In genomic region chr6:17045581-17046322, GRCh38 we compare ENCODE assay signal across 13 cellular contexts. TPM values are rescaled to one million over a fixed set of nuclear protein-coding genes. Genes with fewer than 3 reads are reported as not detected.
A peak's percentile ranks its signal among the peaks of the same experiment; 100 is the strongest.
DNase-seq lines count a peak whose midpoint lies in the region; ATAC-seq and TF ChIP-seq lines count a peak whose summit lies in the region.
"Had no signal": no experiment of that assay in that cellular context is flagged by ENCODE, and none has a peak within 500 bp of the region (broad histone marks: within the 10 kb centered on the region; RNA-seq: fewer than 3 reads in every experiment).

No MANE protein-coding gene starts in this region.

- H3K4me1 ChIP-seq in cardiac muscle cell (ENCODE audit: low read depth): no peaks in the 10 kb centered on the region
- peaks cover 0 to 27% (median 13%) of the 10 kb centered on the region in 4 donors for H3K4me1 ChIP-seq in sigmoid colon

- H3K36me3 ChIP-seq in cardiac muscle cell (no peaks in the 10 kb centered on the region), sigmoid colon (no peaks in the 10 kb centered on the region)
- H3K36me3 ChIP-seq: pancreas, tibial artery had no signal

- H3K4me3 ChIP-seq in cardiac muscle cell (no peak overlapping the region), sigmoid colon (peak overlapping the region in 1 of 4 donors; percentile 11)
- H3K4me3 ChIP-seq: pancreas, tibial artery had no signal

- H3K27ac ChIP-seq in cardiac muscle cell (no peak overlapping the region), sigmoid colon (peak overlapping the region; percentile 18 to 74 (median 48))
- H3K27ac ChIP-seq: pancreas had no signal

- peak; percentile 88 for DNase-seq in GM04504 (ENCODE audit: low read depth)
- DNase-seq in SK-N-DZ (ENCODE audit: low spot score): peak; percentile 54
- DNase-seq in cardiac muscle cell (ENCODE audit: low read depth in 1 of 2, low spot score in 1 of 2): peak; percentile 17 to 54
- DNase-seq in sigmoid colon: no peak
- DNase-seq in NCI-H510A (lab: John Stamatoyannopoulos, UW): no peak
- no peak for DNase-seq in sciatic nerve (ENCODE audit: low spot score)
- DNase-seq: activated CD8-positive, alpha-beta memory T cell treated with anti-CD3 and anti-CD28 coated beads for 24 hours; DND-41; kidney; pancreas; tibial artery had no signal

- no peaks in the 10 kb centered on the region for H3K9me3 ChIP-seq in cardiac muscle cell (ENCODE audit: low read depth)
- H3K9me3 ChIP-seq in sigmoid colon: no peaks in the 10 kb centered on the region
- H3K9me3 ChIP-seq: pancreas, tibial artery had no signal

- intact Hi-C loops in sigmoid colon (cut with DNase I): no loop called here
- intact Hi-C loops in sciatic nerve (cut with DNase I): no loop called here

- no peak for TF ChIP-seq POLR2A in sigmoid colon (IDR thresholded peaks at IDR 0.05)

- TF ChIP-seq CTCF in cardiac muscle cell (IDR thresholded peaks at IDR 0.05; ENCODE audit: low read depth, low read length) (no peak), sigmoid colon (IDR thresholded peaks at IDR 0.05) (no peak)

- TF ChIP-seq EP300 in sigmoid colon (IDR thresholded peaks at IDR 0.05): no peak

- no peak for ATAC-seq in HG03378 (IDR thresholded peaks at IDR 0.05; ENCODE audit: unreplicated experiment)
- ATAC-seq in HG03442 (IDR thresholded peaks at IDR 0.05; ENCODE audit: unreplicated experiment): no peak
- no peak for ATAC-seq in sciatic nerve

- H3K27me3 ChIP-seq in cardiac muscle cell: no peaks in the 10 kb centered on the region
- no peaks in the 10 kb centered on the region for H3K27me3 ChIP-seq in sigmoid colon
- H3K27me3 ChIP-seq: pancreas, tibial artery had no signal

- WGBS in sigmoid colon, 2 donors: 26 to 60% methylated on average over 4 of the region's 4 CpGs

RNA-seq across cellular contexts. Expression of gene STMND1, which starts 56.1 kb away (rescaled TPM):
- polyA plus RNA-seq in SK-N-DZ (2014; cell fraction: cytosol; rRNA removed): 0.81 TPM in 1 of 2 replicates, not detected in the other
- polyA plus RNA-seq in SK-N-DZ (2014; cell fraction: nucleus; rRNA removed): 0.21 TPM in 1 of 2 replicates, not detected in the other
- total RNA-seq in cardiac muscle cell (not detected in 2 replicates), sigmoid colon (under 1 TPM in 2 of 4 donors, not detected in 2; 0.27 to 0.36 TPM), sciatic nerve (0.27 TPM)
- polyA plus RNA-seq in cardiac muscle cell (not detected in 2 replicates), sigmoid colon (1 to 10 TPM in 1 of 3 donors, under 1 TPM in 1, not detected in 1; 0.83 to 2.1 TPM)
- total RNA-seq: kidney had no signal

Comparison
In these comparisons a context has a peak if more than half of its experiments do, and no peak if none do; other contexts are left out.
1. DNase-seq: peak in GM04504 (single experiment), SK-N-DZ (single experiment) and cardiac muscle cell (2 of 2); none in sigmoid colon (single experiment), NCI-H510A (single experiment) and sciatic nerve (single experiment).